In genomic region chr16:12723681-12724080, GRCh38 we compare ENCODE assay signal across 21 cellular contexts.
"Had no signal": no experiment of that assay in that cellular context is flagged by ENCODE, and none has a peak within 500 bp of the region (broad histone marks: within the 10 kb centered on the region; RNA-seq: fewer than 3 reads in every experiment).

No MANE protein-coding gene starts in this region.

- DNase-seq: activated CD4-positive, alpha-beta T cell treated with anti-CD3 and anti-CD28 coated beads, Interleukin-2, amount 50 U/mL, for 1 hour; activated CD4-positive, CD25-positive, alpha-beta regulatory T cell treated with anti-CD3 and anti-CD28 coated beads, Interleukin-2, amount 50 U/mL, for 72 hours; activated CD8-positive, alpha-beta memory T cell treated with anti-CD3 and anti-CD28 coated beads, Interleukin-2, amount 50 U/mL, for 4 hours; activated CD8-positive, alpha-beta T cell treated with anti-CD3 and anti-CD28 coated beads, Interleukin-2, amount 10 ng/mL, durations not matched to agents 7 days and 5 days; activated naive CD4-positive, alpha-beta T cell; activated naive CD8-positive, alpha-beta T cell treated with anti-CD3 and anti-CD28 coated beads for 36 hours; activated T-cell treated with anti-CD3 and anti-CD28 coated beads, Interleukin-2, amount 50 U/mL, for 24 hours; colonic mucosa; endodermal cell; esophagus squamous epithelium; gastrocnemius medialis; heart right ventricle; islet precursor cell; lower lobe of right lung; naive thymus-derived CD4-positive, alpha-beta T cell; retina; stimulated activated CD4-positive, alpha-beta T cell treated with anti-CD3 and anti-CD28 coated beads, Interleukin-4, amount 100 ng/mL, for 4 hours; T1000; thyroid gland had no signal

- H3K9me3 ChIP-seq: colonic mucosa, esophagus squamous epithelium, gastrocnemius medialis, heart right ventricle, lower lobe of right lung, thyroid gland had no signal

- H3K4me1 ChIP-seq: breast epithelium, colonic mucosa, gastrocnemius medialis, heart right ventricle, lower lobe of right lung, thyroid gland had no signal

- H3K27me3 ChIP-seq: breast epithelium, colonic mucosa, esophagus squamous epithelium, gastrocnemius medialis, heart right ventricle, thyroid gland had no signal

- H3K27ac ChIP-seq: breast epithelium, colonic mucosa, esophagus squamous epithelium, gastrocnemius medialis, heart right ventricle, lower lobe of right lung, thyroid gland had no signal

- H3K4me3 ChIP-seq: breast epithelium, colonic mucosa, esophagus squamous epithelium, gastrocnemius medialis, heart right ventricle, lower lobe of right lung, thyroid gland had no signal

- H3K36me3 ChIP-seq: breast epithelium, colonic mucosa, gastrocnemius medialis, lower lobe of right lung, thyroid gland had no signal

- ATAC-seq: activated CD8-positive, alpha-beta T cell treated with anti-CD3 and anti-CD28 coated beads, Interleukin-2, amount 10 ng/mL, durations not matched to agents 7 days and 5 days; activated T-helper 17 cell treated with anti-CD3 and anti-CD28 coated beads, Interleukin-2, amount 50 U/mL, for 72 hours; gastrocnemius medialis; lower lobe of right lung; naive thymus-derived CD4-positive, alpha-beta T cell had no signal
